Comparison of ENCODE assay signal across 1 cellular context in the genomic region with DNA sequence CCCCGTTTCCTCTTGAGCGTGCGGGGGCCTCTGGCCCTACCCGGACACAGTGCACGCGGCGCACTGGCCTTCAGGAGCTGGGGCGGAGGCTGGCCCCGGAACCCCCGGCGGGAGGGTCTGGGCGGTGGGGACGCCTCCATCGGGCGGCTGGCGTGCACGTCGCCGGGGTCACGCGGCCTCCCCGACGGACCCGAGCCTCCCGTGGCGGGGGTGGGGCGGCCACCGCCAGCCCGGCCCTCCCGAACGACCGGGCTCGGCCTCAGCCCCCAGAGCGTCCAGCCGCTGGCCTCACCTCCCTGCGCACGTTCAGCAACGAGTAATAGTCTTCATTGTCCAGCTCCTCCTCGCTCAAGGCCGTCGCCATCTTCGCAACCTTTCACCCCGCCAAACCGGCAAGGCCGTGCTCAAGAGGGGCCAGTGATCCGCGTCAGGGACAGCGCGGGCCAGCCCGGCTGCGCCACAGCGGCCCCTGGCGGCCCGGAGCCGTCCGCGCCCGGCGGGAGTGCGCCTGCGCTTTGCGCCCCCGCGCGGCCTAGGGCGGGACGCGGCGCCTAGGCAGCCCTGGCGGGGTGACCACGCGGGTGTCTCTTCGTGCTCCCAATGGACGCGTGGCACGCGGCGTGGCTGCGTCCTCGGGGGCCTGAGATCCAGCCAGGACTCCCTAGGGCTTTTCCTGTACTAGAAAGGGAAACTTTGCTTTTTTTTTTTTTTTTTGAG.
TF ChIP-seq lines count a peak whose summit lies in the region.

A gene with protein sequence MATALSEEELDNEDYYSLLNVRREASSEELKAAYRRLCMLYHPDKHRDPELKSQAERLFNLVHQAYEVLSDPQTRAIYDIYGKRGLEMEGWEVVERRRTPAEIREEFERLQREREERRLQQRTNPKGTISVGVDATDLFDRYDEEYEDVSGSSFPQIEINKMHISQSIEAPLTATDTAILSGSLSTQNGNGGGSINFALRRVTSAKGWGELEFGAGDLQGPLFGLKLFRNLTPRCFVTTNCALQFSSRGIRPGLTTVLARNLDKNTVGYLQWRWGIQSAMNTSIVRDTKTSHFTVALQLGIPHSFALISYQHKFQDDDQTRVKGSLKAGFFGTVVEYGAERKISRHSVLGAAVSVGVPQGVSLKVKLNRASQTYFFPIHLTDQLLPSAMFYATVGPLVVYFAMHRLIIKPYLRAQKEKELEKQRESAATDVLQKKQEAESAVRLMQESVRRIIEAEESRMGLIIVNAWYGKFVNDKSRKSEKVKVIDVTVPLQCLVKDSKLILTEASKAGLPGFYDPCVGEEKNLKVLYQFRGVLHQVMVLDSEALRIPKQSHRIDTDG (minus strand): TSS at position 380 of the 717 bp plus-strand sequence. CDS start 16 bp downstream, at position 364.

TF ChIP-seq in HepG2, 621 proteins besides CTCF, POLR2A, EP300 and RAD21 (continued from another document and continues in another):
- TF ChIP-seq, protein P1, sequence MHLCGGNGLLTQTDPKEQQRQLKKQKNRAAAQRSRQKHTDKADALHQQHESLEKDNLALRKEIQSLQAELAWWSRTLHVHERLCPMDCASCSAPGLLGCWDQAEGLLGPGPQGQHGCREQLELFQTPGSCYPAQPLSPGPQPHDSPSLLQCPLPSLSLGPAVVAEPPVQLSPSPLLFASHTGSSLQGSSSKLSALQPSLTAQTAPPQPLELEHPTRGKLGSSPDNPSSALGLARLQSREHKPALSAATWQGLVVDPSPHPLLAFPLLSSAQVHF (CRISPR knock-in tag; IDR thresholded peaks at IDR 0.05): peak; percentile 98
- TF ChIP-seq THAP11 (CRISPR knock-in tag; IDR thresholded peaks at IDR 0.05) (peak; percentile 94), KDM4B (CRISPR knock-in tag; IDR thresholded peaks at IDR 0.05) (no peak), ZNF317 (CRISPR knock-in tag; IDR thresholded peaks at IDR 0.05) (no peak), ZSCAN21 (CRISPR knock-in tag; IDR thresholded peaks at IDR 0.05; ENCODE audit: borderline replicate concordance) (peak; percentile 95), ZNF607 (CRISPR knock-in tag; IDR thresholded peaks at IDR 0.05; ENCODE audit: borderline replicate concordance) (peak; percentile 98), ARHGAP35 (CRISPR knock-in tag; IDR thresholded peaks at IDR 0.05; ENCODE audit: borderline replicate concordance) (0 out of 2 replicates have a peak, but pooled peaks have one; percentile 49), ZC3H13 (CRISPR knock-in tag; IDR thresholded peaks at IDR 0.05) (peak; percentile 86; the same call in 1 of the 2 replicates), FOSL2 (CRISPR knock-in tag; IDR thresholded peaks at IDR 0.05) (0 out of 2 replicates have a peak, but pooled peaks have one; percentile 25), ZNF121 (CRISPR knock-in tag; IDR thresholded peaks at IDR 0.05) (no peak), ZNF20 (CRISPR knock-in tag; IDR thresholded peaks at IDR 0.05) (peak; percentile 86), DMAP1 (CRISPR knock-in tag; IDR thresholded peaks at IDR 0.05) (peak; percentile 87), ZNF337 (CRISPR knock-in tag; IDR thresholded peaks at IDR 0.05; ENCODE audit: borderline replicate concordance, low read depth) (peak; percentile 80; the same call in 1 of the 2 replicates), PCBP1 (IDR thresholded peaks at IDR 0.05; ENCODE audit: borderline replicate concordance, low read depth, low read length) (no peak), FOSL1 (CRISPR knock-in tag; IDR thresholded peaks at IDR 0.05; ENCODE audit: borderline replicate concordance) (0 out of 2 replicates have a peak, but pooled peaks have one; percentile 22), ZNF883 (CRISPR knock-in tag; IDR thresholded peaks at IDR 0.05; ENCODE audit: not compliant biosample characterization) (peak; percentile 89), EHMT2 (IDR thresholded peaks at IDR 0.05; ENCODE audit: borderline replicate concordance, low read depth, low read length) (peak; percentile 56; the same call in 1 of the 2 replicates), YY1 (IDR thresholded peaks at IDR 0.05; ENCODE audit: insufficient read depth, insufficient replicate concordance, low read depth, low read length) (peak; percentile 97), ZFP90 (CRISPR knock-in tag; IDR thresholded peaks at IDR 0.05; ENCODE audit: borderline replicate concordance) (peak; percentile 92; the same call in 1 of the 2 replicates), ZNF232 (CRISPR knock-in tag; IDR thresholded peaks at IDR 0.05; ENCODE audit: borderline replicate concordance) (peak; percentile 80), ZNF160 (CRISPR knock-in tag; IDR thresholded peaks at IDR 0.05) (peak; percentile 90; the same call in 1 of the 2 replicates), ZFP36L1 (CRISPR knock-in tag; IDR thresholded peaks at IDR 0.05) (peak; percentile 84; the same call in 1 of the 2 replicates), ZNF432 (CRISPR knock-in tag; IDR thresholded peaks at IDR 0.05; ENCODE audit: borderline replicate concordance) (no peak), ZNF570 (CRISPR knock-in tag; IDR thresholded peaks at IDR 0.05; ENCODE audit: borderline replicate concordance) (peak; percentile 89), HCFC1 (IDR thresholded peaks at IDR 0.05; ENCODE audit: low read depth, low read length) (peak; percentile 71), KDM3A (CRISPR knock-in tag; IDR thresholded peaks at IDR 0.05; ENCODE audit: low read depth) (no peak; the same call in 1 of the 2 replicates), ELF1 (CRISPR knock-in tag; IDR thresholded peaks at IDR 0.05) (peak; percentile 44; the same call in 1 of the 2 replicates), HNRNPL (IDR thresholded peaks at IDR 0.05; ENCODE audit: low read depth, low read length) (no peak)
- TF ChIP-seq, protein P2, sequence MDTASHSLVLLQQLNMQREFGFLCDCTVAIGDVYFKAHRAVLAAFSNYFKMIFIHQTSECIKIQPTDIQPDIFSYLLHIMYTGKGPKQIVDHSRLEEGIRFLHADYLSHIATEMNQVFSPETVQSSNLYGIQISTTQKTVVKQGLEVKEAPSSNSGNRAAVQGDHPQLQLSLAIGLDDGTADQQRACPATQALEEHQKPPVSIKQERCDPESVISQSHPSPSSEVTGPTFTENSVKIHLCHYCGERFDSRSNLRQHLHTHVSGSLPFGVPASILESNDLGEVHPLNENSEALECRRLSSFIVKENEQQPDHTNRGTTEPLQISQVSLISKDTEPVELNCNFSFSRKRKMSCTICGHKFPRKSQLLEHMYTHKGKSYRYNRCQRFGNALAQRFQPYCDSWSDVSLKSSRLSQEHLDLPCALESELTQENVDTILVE (CRISPR knock-in tag; IDR thresholded peaks at IDR 0.05): peak; percentile 59; the same call in 1 of the 2 replicates
- TF ChIP-seq, protein P3, sequence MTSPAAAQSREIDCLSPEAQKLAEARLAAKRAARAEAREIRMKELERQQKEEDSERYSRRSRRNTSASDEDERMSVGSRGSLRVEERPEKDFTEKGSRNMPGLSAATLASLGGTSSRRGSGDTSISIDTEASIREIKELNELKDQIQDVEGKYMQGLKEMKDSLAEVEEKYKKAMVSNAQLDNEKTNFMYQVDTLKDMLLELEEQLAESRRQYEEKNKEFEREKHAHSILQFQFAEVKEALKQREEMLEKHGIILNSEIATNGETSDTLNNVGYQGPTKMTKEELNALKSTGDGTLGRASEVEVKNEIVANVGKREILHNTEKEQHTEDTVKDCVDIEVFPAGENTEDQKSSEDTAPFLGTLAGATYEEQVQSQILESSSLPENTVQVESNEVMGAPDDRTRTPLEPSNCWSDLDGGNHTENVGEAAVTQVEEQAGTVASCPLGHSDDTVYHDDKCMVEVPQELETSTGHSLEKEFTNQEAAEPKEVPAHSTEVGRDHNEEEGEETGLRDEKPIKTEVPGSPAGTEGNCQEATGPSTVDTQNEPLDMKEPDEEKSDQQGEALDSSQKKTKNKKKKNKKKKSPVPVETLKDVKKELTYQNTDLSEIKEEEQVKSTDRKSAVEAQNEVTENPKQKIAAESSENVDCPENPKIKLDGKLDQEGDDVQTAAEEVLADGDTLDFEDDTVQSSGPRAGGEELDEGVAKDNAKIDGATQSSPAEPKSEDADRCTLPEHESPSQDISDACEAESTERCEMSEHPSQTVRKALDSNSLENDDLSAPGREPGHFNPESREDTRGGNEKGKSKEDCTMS (CRISPR knock-in tag; conservative IDR thresholded peaks at IDR 0.05): no peak
- TF ChIP-seq, protein P4, sequence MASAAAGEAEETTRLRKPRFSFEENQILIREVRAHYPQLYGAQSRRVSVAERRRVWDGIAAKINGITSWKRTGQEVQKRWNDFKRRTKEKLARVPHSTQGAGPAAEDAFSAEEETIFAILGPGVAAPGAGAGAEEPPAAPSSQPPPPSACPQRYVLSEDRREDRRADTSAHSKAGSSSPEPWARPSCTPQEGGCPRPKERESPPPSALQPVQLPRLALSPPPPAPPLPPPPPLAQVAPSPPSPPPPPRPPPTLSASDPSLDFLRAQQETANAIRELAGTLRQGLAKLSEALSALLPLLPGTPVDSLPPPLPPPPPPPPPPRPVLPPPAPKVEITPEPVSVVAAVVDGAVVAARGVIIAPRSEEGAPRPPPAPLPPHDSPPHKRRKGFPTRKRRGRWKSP (CRISPR knock-in tag; IDR thresholded peaks at IDR 0.05): peak; percentile 91; the same call in 1 of the 2 replicates
- TF ChIP-seq, protein P5, sequence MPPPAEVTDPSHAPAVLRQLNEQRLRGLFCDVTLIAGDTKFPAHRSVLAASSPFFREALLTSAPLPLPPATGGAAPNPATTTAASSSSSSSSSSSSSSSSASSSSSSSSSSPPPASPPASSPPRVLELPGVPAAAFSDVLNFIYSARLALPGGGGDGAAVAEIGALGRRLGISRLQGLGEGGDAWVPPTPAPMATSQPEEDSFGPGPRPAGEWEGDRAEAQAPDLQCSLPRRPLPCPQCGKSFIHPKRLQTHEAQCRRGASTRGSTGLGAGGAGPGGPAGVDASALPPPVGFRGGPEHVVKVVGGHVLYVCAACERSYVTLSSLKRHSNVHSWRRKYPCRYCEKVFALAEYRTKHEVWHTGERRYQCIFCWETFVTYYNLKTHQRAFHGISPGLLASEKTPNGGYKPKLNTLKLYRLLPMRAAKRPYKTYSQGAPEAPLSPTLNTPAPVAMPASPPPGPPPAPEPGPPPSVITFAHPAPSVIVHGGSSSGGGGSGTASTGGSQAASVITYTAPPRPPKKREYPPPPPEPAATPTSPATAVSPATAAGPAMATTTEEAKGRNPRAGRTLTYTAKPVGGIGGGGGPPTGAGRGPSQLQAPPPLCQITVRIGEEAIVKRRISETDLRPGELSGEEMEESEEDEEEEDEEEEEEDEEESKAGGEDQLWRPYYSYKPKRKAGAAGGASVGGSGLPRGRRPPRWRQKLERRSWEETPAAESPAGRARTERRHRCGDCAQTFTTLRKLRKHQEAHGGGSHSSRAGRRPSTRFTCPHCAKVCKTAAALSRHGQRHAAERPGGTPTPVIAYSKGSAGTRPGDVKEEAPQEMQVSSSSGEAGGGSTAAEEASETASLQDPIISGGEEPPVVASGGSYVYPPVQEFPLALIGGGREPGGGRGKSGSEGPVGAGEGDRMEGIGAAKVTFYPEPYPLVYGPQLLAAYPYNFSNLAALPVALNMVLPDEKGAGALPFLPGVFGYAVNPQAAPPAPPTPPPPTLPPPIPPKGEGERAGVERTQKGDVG (CRISPR knock-in tag; IDR thresholded peaks at IDR 0.05; ENCODE audit: borderline replicate concordance): peak; percentile 51; the same call in 1 of the 2 replicates
- TF ChIP-seq, protein P6, sequence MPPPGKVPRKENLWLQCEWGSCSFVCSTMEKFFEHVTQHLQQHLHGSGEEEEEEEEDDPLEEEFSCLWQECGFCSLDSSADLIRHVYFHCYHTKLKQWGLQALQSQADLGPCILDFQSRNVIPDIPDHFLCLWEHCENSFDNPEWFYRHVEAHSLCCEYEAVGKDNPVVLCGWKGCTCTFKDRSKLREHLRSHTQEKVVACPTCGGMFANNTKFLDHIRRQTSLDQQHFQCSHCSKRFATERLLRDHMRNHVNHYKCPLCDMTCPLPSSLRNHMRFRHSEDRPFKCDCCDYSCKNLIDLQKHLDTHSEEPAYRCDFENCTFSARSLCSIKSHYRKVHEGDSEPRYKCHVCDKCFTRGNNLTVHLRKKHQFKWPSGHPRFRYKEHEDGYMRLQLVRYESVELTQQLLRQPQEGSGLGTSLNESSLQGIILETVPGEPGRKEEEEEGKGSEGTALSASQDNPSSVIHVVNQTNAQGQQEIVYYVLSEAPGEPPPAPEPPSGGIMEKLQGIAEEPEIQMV (CRISPR knock-in tag; IDR thresholded peaks at IDR 0.05; ENCODE audit: low read depth): peak; percentile 92
- TF ChIP-seq, protein P7, sequence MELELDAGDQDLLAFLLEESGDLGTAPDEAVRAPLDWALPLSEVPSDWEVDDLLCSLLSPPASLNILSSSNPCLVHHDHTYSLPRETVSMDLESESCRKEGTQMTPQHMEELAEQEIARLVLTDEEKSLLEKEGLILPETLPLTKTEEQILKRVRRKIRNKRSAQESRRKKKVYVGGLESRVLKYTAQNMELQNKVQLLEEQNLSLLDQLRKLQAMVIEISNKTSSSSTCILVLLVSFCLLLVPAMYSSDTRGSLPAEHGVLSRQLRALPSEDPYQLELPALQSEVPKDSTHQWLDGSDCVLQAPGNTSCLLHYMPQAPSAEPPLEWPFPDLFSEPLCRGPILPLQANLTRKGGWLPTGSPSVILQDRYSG (CRISPR knock-in tag; IDR thresholded peaks at IDR 0.05): peak; percentile 97
- TF ChIP-seq, protein P8, sequence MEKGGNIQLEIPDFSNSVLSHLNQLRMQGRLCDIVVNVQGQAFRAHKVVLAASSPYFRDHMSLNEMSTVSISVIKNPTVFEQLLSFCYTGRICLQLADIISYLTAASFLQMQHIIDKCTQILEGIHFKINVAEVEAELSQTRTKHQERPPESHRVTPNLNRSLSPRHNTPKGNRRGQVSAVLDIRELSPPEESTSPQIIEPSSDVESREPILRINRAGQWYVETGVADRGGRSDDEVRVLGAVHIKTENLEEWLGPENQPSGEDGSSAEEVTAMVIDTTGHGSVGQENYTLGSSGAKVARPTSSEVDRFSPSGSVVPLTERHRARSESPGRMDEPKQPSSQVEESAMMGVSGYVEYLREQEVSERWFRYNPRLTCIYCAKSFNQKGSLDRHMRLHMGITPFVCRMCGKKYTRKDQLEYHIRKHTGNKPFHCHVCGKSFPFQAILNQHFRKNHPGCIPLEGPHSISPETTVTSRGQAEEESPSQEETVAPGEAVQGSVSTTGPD (CRISPR knock-in tag; IDR thresholded peaks at IDR 0.05): 0 out of 2 replicates have a peak, but pooled peaks have one; percentile 58
- TF ChIP-seq, protein P9, sequence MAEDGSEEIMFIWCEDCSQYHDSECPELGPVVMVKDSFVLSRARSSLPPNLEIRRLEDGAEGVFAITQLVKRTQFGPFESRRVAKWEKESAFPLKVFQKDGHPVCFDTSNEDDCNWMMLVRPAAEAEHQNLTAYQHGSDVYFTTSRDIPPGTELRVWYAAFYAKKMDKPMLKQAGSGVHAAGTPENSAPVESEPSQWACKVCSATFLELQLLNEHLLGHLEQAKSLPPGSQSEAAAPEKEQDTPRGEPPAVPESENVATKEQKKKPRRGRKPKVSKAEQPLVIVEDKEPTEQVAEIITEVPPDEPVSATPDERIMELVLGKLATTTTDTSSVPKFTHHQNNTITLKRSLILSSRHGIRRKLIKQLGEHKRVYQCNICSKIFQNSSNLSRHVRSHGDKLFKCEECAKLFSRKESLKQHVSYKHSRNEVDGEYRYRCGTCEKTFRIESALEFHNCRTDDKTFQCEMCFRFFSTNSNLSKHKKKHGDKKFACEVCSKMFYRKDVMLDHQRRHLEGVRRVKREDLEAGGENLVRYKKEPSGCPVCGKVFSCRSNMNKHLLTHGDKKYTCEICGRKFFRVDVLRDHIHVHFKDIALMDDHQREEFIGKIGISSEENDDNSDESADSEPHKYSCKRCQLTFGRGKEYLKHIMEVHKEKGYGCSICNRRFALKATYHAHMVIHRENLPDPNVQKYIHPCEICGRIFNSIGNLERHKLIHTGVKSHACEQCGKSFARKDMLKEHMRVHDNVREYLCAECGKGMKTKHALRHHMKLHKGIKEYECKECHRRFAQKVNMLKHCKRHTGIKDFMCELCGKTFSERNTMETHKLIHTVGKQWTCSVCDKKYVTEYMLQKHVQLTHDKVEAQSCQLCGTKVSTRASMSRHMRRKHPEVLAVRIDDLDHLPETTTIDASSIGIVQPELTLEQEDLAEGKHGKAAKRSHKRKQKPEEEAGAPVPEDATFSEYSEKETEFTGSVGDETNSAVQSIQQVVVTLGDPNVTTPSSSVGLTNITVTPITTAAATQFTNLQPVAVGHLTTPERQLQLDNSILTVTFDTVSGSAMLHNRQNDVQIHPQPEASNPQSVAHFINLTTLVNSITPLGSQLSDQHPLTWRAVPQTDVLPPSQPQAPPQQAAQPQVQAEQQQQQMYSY (CRISPR knock-in tag; IDR thresholded peaks at IDR 0.05): peak; percentile 67; the same call in 1 of the 2 replicates
